1 cellular context compared by ENCODE assay signal in the genomic region with DNA sequence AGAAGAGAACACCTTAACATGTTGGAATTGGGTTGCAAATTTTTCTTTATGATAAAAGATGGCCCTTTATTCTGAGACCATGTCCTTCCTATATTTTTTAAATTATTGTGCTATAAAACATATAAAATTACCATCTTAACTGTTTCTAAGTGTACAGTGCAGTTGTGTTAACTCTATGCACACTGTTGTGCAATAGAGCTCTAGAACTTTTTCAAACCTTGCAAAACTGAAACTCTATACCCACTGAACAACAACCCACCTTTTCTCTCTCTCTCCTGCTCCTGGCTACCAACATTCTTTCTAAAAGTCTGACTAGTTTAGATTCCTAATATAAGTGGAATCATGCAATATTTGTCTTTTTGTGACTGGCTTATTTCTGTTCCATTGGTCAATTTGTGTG.
TF ChIP-seq lines count a peak whose summit lies in the region.

No MANE protein-coding gene starts in this region.

TF ChIP-seq in HCT116, 20 proteins besides CTCF, POLR2A, EP300 and RAD21 (continued from another document):
- TF ChIP-seq SRF (IDR thresholded peaks at IDR 0.05; ENCODE audit: low read depth) (no peak), POLR2AphosphoS5 (IDR thresholded peaks at IDR 0.05; ENCODE audit: low read depth, low read length) (no peak), CEBPB (IDR thresholded peaks at IDR 0.05; ENCODE audit: low read depth) (no peak), SP1 (IDR thresholded peaks at IDR 0.05; ENCODE audit: low read depth) (no peak), FOSL1 (IDR thresholded peaks at IDR 0.05; ENCODE audit: low read depth) (no peak), ELF1 (IDR thresholded peaks at IDR 0.05; ENCODE audit: borderline replicate concordance, low read depth) (no peak), ZNF274 (IDR thresholded peaks at IDR 0.05; ENCODE audit: low read depth, low read length) (no peak), SIN3A (IDR thresholded peaks at IDR 0.05; ENCODE audit: low read depth) (no peak), EZH2phosphoT487 (IDR thresholded peaks at IDR 0.05; ENCODE audit: borderline replicate concordance) (no peak), ZFX (IDR thresholded peaks at IDR 0.05) (no peak), CBX3 (IDR thresholded peaks at IDR 0.05; ENCODE audit: low read depth) (no peak), JUND (IDR thresholded peaks at IDR 0.05) (no peak), MAX (IDR thresholded peaks at IDR 0.05) (no peak)
- TF ChIP-seq, protein P1, sequence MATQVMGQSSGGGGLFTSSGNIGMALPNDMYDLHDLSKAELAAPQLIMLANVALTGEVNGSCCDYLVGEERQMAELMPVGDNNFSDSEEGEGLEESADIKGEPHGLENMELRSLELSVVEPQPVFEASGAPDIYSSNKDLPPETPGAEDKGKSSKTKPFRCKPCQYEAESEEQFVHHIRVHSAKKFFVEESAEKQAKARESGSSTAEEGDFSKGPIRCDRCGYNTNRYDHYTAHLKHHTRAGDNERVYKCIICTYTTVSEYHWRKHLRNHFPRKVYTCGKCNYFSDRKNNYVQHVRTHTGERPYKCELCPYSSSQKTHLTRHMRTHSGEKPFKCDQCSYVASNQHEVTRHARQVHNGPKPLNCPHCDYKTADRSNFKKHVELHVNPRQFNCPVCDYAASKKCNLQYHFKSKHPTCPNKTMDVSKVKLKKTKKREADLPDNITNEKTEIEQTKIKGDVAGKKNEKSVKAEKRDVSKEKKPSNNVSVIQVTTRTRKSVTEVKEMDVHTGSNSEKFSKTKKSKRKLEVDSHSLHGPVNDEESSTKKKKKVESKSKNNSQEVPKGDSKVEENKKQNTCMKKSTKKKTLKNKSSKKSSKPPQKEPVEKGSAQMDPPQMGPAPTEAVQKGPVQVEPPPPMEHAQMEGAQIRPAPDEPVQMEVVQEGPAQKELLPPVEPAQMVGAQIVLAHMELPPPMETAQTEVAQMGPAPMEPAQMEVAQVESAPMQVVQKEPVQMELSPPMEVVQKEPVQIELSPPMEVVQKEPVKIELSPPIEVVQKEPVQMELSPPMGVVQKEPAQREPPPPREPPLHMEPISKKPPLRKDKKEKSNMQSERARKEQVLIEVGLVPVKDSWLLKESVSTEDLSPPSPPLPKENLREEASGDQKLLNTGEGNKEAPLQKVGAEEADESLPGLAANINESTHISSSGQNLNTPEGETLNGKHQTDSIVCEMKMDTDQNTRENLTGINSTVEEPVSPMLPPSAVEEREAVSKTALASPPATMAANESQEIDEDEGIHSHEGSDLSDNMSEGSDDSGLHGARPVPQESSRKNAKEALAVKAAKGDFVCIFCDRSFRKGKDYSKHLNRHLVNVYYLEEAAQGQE (IDR thresholded peaks at IDR 0.05; ENCODE audit: low read depth) = no peak
- TF ChIP-seq, protein P2, sequence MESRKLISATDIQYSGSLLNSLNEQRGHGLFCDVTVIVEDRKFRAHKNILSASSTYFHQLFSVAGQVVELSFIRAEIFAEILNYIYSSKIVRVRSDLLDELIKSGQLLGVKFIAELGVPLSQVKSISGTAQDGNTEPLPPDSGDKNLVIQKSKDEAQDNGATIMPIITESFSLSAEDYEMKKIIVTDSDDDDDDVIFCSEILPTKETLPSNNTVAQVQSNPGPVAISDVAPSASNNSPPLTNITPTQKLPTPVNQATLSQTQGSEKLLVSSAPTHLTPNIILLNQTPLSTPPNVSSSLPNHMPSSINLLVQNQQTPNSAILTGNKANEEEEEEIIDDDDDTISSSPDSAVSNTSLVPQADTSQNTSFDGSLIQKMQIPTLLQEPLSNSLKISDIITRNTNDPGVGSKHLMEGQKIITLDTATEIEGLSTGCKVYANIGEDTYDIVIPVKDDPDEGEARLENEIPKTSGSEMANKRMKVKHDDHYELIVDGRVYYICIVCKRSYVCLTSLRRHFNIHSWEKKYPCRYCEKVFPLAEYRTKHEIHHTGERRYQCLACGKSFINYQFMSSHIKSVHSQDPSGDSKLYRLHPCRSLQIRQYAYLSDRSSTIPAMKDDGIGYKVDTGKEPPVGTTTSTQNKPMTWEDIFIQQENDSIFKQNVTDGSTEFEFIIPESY (IDR thresholded peaks at IDR 0.05; ENCODE audit: extremely low read depth, insufficient replicate concordance, low read length) = no peak
